Comparison of ENCODE assay signal across 9 cellular contexts in the genomic region with DNA sequence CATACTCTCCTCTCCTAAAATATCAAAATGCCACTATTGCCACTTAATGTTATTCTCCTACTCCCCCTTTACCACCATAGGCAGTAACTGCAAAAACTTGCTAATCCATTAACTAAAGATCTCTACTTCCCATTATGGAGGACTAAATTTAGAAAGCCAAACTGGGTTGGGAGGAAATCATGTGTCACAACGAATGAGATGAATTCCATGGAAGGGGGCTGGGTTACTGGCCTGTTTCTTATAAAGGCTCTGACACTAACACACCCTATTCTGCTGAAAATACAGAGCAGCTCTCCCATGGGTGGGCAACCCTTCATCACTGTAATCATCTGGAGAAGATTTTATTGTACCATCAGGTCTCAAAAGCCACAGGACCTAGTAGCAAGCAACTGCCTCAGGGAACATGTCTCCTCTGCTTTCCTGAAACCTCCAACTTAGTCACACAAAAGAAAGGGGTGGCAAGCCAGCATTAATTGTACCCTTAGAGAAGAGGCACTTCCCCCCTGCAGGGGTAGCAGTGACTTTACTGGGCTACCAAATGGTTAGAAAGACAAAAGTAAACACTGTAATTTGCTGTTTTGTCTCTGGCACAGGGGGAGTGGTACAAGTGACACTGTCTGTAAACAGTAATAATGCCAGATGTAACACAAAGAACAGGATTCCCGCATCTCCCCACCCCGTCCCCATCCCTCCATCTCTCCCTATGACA.
A peak's percentile ranks its signal among the peaks of the same experiment; 100 is the strongest.
DNase-seq lines count a peak whose midpoint lies in the region; ATAC-seq and TF ChIP-seq lines count a peak whose summit lies in the region.
"Had no signal": no experiment of that assay in that cellular context is flagged by ENCODE, and none has a peak within 500 bp of the region (broad histone marks: within the 10 kb centered on the region; RNA-seq: fewer than 3 reads in every experiment).

No MANE protein-coding gene starts in this region.

- peak; percentile 38 for ATAC-seq in WTC11

- no peak overlapping the region for H3K4me3 Mint-ChIP-seq in WTC11

- POLR2A ChIA-PET in WTC11 (lab: Charles Lee): no interaction called here

- peaks cover 12% of the 10 kb centered on the region for H3K36me3 Mint-ChIP-seq in WTC11

- no peak for TF ChIP-seq POLR2A in testis (IDR thresholded peaks at IDR 0.05)
- TF ChIP-seq POLR2A in sigmoid colon (IDR thresholded peaks at IDR 0.05): no peak

- TF ChIP-seq CTCF in WTC11 (IDR thresholded peaks at IDR 0.05) (no peak), testis (IDR thresholded peaks at IDR 0.05) (no peak), sigmoid colon (IDR thresholded peaks at IDR 0.05) (no peak)

- H3K4me3 ChIP-seq in Karpas-422 (ENCODE audit: low read length): no peak overlapping the region
- H3K4me3 ChIP-seq in testis: no peak overlapping the region
- H3K4me3 ChIP-seq in sigmoid colon: no peak overlapping the region

- no peaks in the 10 kb centered on the region for H4K20me1 ChIP-seq in Karpas-422 (ENCODE audit: insufficient read depth, low read depth, low read length)

- H3K4me1 ChIP-seq in Karpas-422 (ENCODE audit: low read length) (peaks cover 54% of the 10 kb centered on the region), testis (peaks cover 8% of the 10 kb centered on the region), sigmoid colon (peaks cover 0 to 12% (median 6%) of the 10 kb centered on the region in 4 donors)

- H3K4me1 Mint-ChIP-seq in WTC11: peaks cover 17% of the 10 kb centered on the region

- peak overlapping the region; percentile 45; the same call in 1 of the 2 replicates for H3K27ac ChIP-seq in Karpas-422 (ENCODE audit: low read length)
- H3K27ac ChIP-seq in testis: no peak overlapping the region
- H3K27ac ChIP-seq in sigmoid colon: peak overlapping the region in 1 of 4 donors; percentile 41

- no peaks in the 10 kb centered on the region for H3K36me3 ChIP-seq in Karpas-422 (ENCODE audit: insufficient read depth, low read length)
- H3K36me3 ChIP-seq in testis (ENCODE audit: low read depth, missing control alignments): no peaks in the 10 kb centered on the region
- peaks cover 4 to 48% (median 10%) of the 10 kb centered on the region in 4 donors for H3K36me3 ChIP-seq in sigmoid colon

- H3K27ac Mint-ChIP-seq in WTC11: peak overlapping the region; percentile 5; the same call in 1 of the 2 replicates

- no peaks in the 10 kb centered on the region for H3K79me2 ChIP-seq in Karpas-422 (ENCODE audit: low read length)

- no peak for TF ChIP-seq EP300 in sigmoid colon (IDR thresholded peaks at IDR 0.05)

- DNase-seq in CD1c-positive myeloid dendritic cell (ENCODE audit: extremely low spot score): peak; percentile 61
- DNase-seq in Karpas-422: no peak
- DNase-seq in WTC11 (ENCODE audit: low spot score): no peak
- peak; percentile 33 for DNase-seq in iris pigment epithelial cell (ENCODE audit: low read depth)
- DNase-seq in activated gamma-delta T cell treated with Interleukin-2 at 50 U/mL for 16 hours: no peak
- no peak for DNase-seq in testis
- no peak for DNase-seq in sigmoid colon
- DNase-seq in DMS 273 (lab: John Stamatoyannopoulos, UW; ENCODE audit: unreplicated experiment): no peak
- DNase-seq: NCI-H446 had no signal

- H3K9me3 ChIP-seq in Karpas-422 (ENCODE audit: low read length) (no peaks in the 10 kb centered on the region), testis (no peaks in the 10 kb centered on the region), sigmoid colon (no peaks in the 10 kb centered on the region)

- 73 to 79% methylated on average over 3 of the region's 3 CpGs for WGBS in testis, 2 donors
- WGBS in sigmoid colon, 2 donors: 58 to 83% methylated on average over 3 of the region's 3 CpGs

- H2AFZ ChIP-seq in Karpas-422 (ENCODE audit: low read length): no peak overlapping the region

- H3K27me3 Mint-ChIP-seq in WTC11 (ENCODE audit: low read depth): no peaks in the 10 kb centered on the region

- H3K9me2 ChIP-seq in Karpas-422 (replicated peaks; ENCODE audit: insufficient read depth, low read length): no peaks in the 10 kb centered on the region

- peak overlapping the region; percentile 71 for H3K4me2 ChIP-seq in Karpas-422 (ENCODE audit: low read depth, low read length, poor library complexity, severe bottlenecking)

- intact Hi-C loops in testis (cut with DNase I; ENCODE audit: low total_unique reads) (no loop called here), sigmoid colon (cut with DNase I) (no loop called here)

- H3K27me3 ChIP-seq in Karpas-422 (ENCODE audit: low read length) (no peaks in the 10 kb centered on the region), testis (no peaks in the 10 kb centered on the region), sigmoid colon (no peaks in the 10 kb centered on the region)

- no peaks in the 10 kb centered on the region for H3K9me3 Mint-ChIP-seq in WTC11

- CTCF ChIA-PET in WTC11 (lab: Charles Lee): interaction anchor here (0.6 to 2.0 kb wide), 2 partner anchors 36 to 195 kb away, joined by 3 to 8 read pairs; no protein-coding TSS in a partner anchor

- no peak overlapping the region for H3K9ac ChIP-seq in Karpas-422 (ENCODE audit: low read length)

TF ChIP-seq in WTC11, 78 proteins besides CTCF, POLR2A, EP300 and RAD21:
- TF ChIP-seq NFE2L1 (CRISPR knock-in tag; IDR thresholded peaks at IDR 0.05): no peak
- TF ChIP-seq MYBL2 (CRISPR knock-in tag; IDR thresholded peaks at IDR 0.05): no peak
- TF ChIP-seq ZNF121 (CRISPR knock-in tag; IDR thresholded peaks at IDR 0.05): no peak
- TF ChIP-seq ZNF232 (CRISPR knock-in tag; IDR thresholded peaks at IDR 0.05): no peak
- TF ChIP-seq, protein P1, sequence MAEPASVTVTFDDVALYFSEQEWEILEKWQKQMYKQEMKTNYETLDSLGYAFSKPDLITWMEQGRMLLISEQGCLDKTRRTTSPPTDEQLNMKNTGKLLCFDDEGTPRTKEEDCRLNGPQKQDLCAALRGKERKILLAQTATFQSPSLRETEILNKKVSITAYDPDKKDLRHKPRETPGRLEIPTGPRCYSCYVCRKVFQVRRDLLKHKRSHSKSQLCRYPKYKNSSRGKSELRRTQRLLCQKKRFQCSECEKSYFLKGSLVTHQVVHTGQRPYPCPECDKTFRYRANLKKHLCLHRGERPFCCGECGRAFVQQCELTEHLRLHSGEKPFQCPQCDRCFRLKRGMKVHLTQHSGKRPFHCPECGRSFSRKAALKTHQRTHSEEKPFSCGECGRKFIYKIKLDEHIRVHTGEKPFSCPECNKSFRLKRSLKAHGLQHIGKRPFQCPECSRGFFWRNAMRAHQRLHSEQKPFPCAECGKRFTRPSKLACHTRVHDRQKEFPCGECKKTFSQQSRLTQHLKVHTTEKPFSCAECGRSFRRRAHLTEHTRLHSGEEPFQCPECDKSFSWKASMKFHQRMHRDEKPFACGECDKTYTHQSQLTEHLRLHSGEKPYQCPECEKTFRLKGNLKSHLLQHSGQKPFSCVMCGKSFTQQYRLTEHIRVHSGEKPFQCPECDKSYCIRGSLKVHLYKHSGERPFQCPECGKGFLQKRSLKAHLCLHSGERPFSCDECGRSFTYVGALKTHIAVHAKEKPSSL (CRISPR knock-in tag; conservative IDR thresholded peaks at IDR 0.05): no peak
- no peak for TF ChIP-seq ZNF423 (CRISPR knock-in tag; IDR thresholded peaks at IDR 0.05)
- TF ChIP-seq, protein P2, sequence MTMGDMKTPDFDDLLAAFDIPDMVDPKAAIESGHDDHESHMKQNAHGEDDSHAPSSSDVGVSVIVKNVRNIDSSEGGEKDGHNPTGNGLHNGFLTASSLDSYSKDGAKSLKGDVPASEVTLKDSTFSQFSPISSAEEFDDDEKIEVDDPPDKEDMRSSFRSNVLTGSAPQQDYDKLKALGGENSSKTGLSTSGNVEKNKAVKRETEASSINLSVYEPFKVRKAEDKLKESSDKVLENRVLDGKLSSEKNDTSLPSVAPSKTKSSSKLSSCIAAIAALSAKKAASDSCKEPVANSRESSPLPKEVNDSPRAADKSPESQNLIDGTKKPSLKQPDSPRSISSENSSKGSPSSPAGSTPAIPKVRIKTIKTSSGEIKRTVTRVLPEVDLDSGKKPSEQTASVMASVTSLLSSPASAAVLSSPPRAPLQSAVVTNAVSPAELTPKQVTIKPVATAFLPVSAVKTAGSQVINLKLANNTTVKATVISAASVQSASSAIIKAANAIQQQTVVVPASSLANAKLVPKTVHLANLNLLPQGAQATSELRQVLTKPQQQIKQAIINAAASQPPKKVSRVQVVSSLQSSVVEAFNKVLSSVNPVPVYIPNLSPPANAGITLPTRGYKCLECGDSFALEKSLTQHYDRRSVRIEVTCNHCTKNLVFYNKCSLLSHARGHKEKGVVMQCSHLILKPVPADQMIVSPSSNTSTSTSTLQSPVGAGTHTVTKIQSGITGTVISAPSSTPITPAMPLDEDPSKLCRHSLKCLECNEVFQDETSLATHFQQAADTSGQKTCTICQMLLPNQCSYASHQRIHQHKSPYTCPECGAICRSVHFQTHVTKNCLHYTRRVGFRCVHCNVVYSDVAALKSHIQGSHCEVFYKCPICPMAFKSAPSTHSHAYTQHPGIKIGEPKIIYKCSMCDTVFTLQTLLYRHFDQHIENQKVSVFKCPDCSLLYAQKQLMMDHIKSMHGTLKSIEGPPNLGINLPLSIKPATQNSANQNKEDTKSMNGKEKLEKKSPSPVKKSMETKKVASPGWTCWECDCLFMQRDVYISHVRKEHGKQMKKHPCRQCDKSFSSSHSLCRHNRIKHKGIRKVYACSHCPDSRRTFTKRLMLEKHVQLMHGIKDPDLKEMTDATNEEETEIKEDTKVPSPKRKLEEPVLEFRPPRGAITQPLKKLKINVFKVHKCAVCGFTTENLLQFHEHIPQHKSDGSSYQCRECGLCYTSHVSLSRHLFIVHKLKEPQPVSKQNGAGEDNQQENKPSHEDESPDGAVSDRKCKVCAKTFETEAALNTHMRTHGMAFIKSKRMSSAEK (CRISPR knock-in tag; IDR thresholded peaks at IDR 0.05; ENCODE audit: borderline replicate concordance): no peak
- TF ChIP-seq, protein P3, sequence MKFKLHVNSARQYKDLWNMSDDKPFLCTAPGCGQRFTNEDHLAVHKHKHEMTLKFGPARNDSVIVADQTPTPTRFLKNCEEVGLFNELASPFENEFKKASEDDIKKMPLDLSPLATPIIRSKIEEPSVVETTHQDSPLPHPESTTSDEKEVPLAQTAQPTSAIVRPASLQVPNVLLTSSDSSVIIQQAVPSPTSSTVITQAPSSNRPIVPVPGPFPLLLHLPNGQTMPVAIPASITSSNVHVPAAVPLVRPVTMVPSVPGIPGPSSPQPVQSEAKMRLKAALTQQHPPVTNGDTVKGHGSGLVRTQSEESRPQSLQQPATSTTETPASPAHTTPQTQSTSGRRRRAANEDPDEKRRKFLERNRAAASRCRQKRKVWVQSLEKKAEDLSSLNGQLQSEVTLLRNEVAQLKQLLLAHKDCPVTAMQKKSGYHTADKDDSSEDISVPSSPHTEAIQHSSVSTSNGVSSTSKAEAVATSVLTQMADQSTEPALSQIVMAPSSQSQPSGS (CRISPR knock-in tag; IDR thresholded peaks at IDR 0.05; ENCODE audit: borderline replicate concordance, low read depth): no peak

Comparison
In these comparisons a context has a peak if more than half of its experiments do, and no peak if none do; other contexts are left out.
1. DNase-seq: peak in CD1c-positive myeloid dendritic cell (single experiment) and iris pigment epithelial cell (single experiment); none in Karpas-422 (single experiment), WTC11 (single experiment), activated gamma-delta T cell treated with Interleukin-2 at 50 U/mL for 16 hours (single experiment), testis (single experiment), sigmoid colon (single experiment) and DMS 273 (single experiment).